ENCODE assay signal across 15 cellular contexts in genomic region chr2:69469375-69469774, GRCh38.
"Had no signal": no experiment of that assay in that cellular context is flagged by ENCODE, and none has a peak within 500 bp of the region (broad histone marks: within the 10 kb centered on the region; RNA-seq: fewer than 3 reads in every experiment).

No MANE protein-coding gene starts in this region.

- FAIRE-seq: islet of Langerhans had no signal

- H3K27me3 Mint-ChIP-seq: type B pancreatic cell had no signal

- DNase-seq: activated CD4-positive, alpha-beta T cell treated with anti-CD3 and anti-CD28 coated beads, Interleukin-2, amount 50 U/mL, for 1 hour; activated CD4-positive, CD25-positive, alpha-beta regulatory T cell treated with anti-CD3 and anti-CD28 coated beads, Interleukin-2, amount 50 U/mL, for 72 hours; activated CD8-positive, alpha-beta memory T cell treated with anti-CD3 and anti-CD28 coated beads, Interleukin-2, amount 50 U/mL, for 48 hours; aorta; dermis blood vessel endothelial cell; effector memory CD4-positive, alpha-beta T cell; left colon; lower lobe of right lung; stimulated activated CD4-positive, alpha-beta T cell treated with anti-CD3 and anti-CD28 coated beads, Interleukin-2, amount 100 ng/mL, for 24 hours; stimulated activated naive CD8-positive, alpha-beta T cell treated with anti-CD3 and anti-CD28 coated beads, Interleukin-15, Interleukin-2, amounts not matched to agents 100 U/mL and 50 U/mL, for 24 hours had no signal

- H3K9me3 Mint-ChIP-seq: neural crest cell, type B pancreatic cell had no signal

- H3K27ac Mint-ChIP-seq: type B pancreatic cell had no signal

- H3K27ac ChIP-seq: hepatocyte, lower lobe of right lung, VCaP had no signal

- H3K9me3 ChIP-seq: lower lobe of right lung had no signal

- H3K4me3 ChIP-seq: hepatocyte, lower lobe of right lung had no signal

- H3K4me1 Mint-ChIP-seq: neural crest cell had no signal

- H3K4me1 ChIP-seq: lower lobe of right lung had no signal

- H3K4me2 ChIP-seq: hepatocyte had no signal

- H3K27me3 ChIP-seq: hepatocyte had no signal

- H3K79me2 ChIP-seq: hepatocyte had no signal

- H2AFZ ChIP-seq: hepatocyte had no signal

- ATAC-seq: left colon; lower lobe of right lung; stimulated activated naive CD8-positive, alpha-beta T cell treated with anti-CD3 and anti-CD28 coated beads, Interleukin-15, Interleukin-2, amounts not matched to agents 100 U/mL and 50 U/mL, for 24 hours had no signal

- H3K4me3 Mint-ChIP-seq: neural crest cell, type B pancreatic cell had no signal
